In the genomic region with DNA sequence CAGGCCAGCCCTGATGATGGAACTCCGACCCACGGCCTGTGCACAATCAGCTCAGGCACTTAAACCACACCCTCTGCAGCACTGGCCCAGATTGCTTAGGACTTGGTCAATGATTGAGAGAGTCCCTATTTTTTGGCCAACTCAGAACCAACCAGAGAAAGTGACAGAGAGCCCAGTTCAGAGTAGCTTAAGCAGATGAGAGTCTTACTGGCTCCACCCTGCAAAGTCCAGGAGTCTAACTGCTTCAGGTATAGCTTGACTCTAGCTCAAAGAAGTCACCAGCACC, we compare ENCODE assay signal across 1 cellular context.
TF ChIP-seq lines count a peak whose summit lies in the region.

No MANE protein-coding gene starts in this region.

TF ChIP-seq in HepG2, 621 proteins besides CTCF, POLR2A, EP300 and RAD21:
- TF ChIP-seq RBM39 (IDR thresholded peaks at IDR 0.05; ENCODE audit: low read depth, low read length, poor library complexity, severe bottlenecking) (no peak), DR1 (CRISPR knock-in tag; IDR thresholded peaks at IDR 0.05) (no peak), ONECUT2 (CRISPR knock-in tag; IDR thresholded peaks at IDR 0.05) (no peak), KLF15 (CRISPR knock-in tag; IDR thresholded peaks at IDR 0.05; ENCODE audit: borderline replicate concordance) (no peak), E2F1 (CRISPR knock-in tag; IDR thresholded peaks at IDR 0.05) (no peak), SIN3B (IDR thresholded peaks at IDR 0.05; ENCODE audit: low read length) (no peak)
- TF ChIP-seq, protein P1, sequence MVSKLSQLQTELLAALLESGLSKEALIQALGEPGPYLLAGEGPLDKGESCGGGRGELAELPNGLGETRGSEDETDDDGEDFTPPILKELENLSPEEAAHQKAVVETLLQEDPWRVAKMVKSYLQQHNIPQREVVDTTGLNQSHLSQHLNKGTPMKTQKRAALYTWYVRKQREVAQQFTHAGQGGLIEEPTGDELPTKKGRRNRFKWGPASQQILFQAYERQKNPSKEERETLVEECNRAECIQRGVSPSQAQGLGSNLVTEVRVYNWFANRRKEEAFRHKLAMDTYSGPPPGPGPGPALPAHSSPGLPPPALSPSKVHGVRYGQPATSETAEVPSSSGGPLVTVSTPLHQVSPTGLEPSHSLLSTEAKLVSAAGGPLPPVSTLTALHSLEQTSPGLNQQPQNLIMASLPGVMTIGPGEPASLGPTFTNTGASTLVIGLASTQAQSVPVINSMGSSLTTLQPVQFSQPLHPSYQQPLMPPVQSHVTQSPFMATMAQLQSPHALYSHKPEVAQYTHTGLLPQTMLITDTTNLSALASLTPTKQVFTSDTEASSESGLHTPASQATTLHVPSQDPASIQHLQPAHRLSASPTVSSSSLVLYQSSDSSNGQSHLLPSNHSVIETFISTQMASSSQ (IDR thresholded peaks at IDR 0.05; ENCODE audit: low read depth), result no peak
- TF ChIP-seq, protein P1 (CRISPR knock-in tag; IDR thresholded peaks at IDR 0.05; ENCODE audit: borderline replicate concordance), result no peak
